16 cellular contexts compared by ENCODE assay signal in genomic region chr21:38645282-38645681, GRCh38.
DNase-seq lines count a peak whose midpoint lies in the region; ATAC-seq, FAIRE-seq and TF ChIP-seq lines count a peak whose summit lies in the region.
"Had no signal": no experiment of that assay in that cellular context is flagged by ENCODE, and none has a peak within 500 bp of the region (broad histone marks: within the 10 kb centered on the region; RNA-seq: fewer than 3 reads in every experiment).

No MANE protein-coding gene starts in this region.

- no peaks in the 10 kb centered on the region for H3K9me2 ChIP-seq in GM23338 (ENCODE audit: insufficient read depth)

- H3K36me3 ChIP-seq in bronchial epithelial cell (ENCODE audit: control insufficient read depth, insufficient read depth, low read length) (no peaks in the 10 kb centered on the region), GM23338 (ENCODE audit: insufficient read depth) (no peaks in the 10 kb centered on the region)

- H3K4me1 Mint-ChIP-seq in GM23338: peaks cover 38% of the 10 kb centered on the region
- H3K4me1 Mint-ChIP-seq: endodermal cell had no signal

- H3K4me3 Mint-ChIP-seq in GM23338: no peak overlapping the region
- H3K4me3 Mint-ChIP-seq: CD4-positive, alpha-beta T cell; endodermal cell; WTC11 had no signal

- H4K20me1 ChIP-seq in GM23338 (replicated peaks; ENCODE audit: insufficient read depth): no peaks in the 10 kb centered on the region

- H3K4me1 ChIP-seq in GM23338 (ENCODE audit: insufficient read depth): peaks cover 20% of the 10 kb centered on the region; the same call in 1 of the 2 replicates

- DNase-seq in Daoy (ENCODE audit: low read depth): peak; percentile 88
- DNase-seq in M059J (ENCODE audit: low read depth): peak; percentile 83
- DNase-seq in bronchial epithelial cell (ENCODE audit: low read depth): peak; percentile 92
- DNase-seq in myocyte (ENCODE audit: low read depth): peak; percentile 63
- no peak for DNase-seq in GM23338 (ENCODE audit: low spot score)
- DNase-seq: aorta; CD4-positive, alpha-beta T cell; endodermal cell; Karpas-422; NCI-H187 treated with DMSO at 0.1 percent for 48 hours; stimulated activated CD4-positive, alpha-beta T cell treated with anti-CD3 and anti-CD28 coated beads, Interleukin-4, amount 100 ng/mL, for 1 hour; stimulated activated naive CD4-positive, alpha-beta T cell treated with Interleukin-2 at 50 U/mL for 16 hours had no signal

- no peaks in the 10 kb centered on the region for H3F3A ChIP-seq in GM23338 (replicated peaks; ENCODE audit: low read depth)

- H3K36me3 Mint-ChIP-seq in GM23338 (ENCODE audit: low read depth): peaks cover 3% of the 10 kb centered on the region; the same call in 2 of the 3 replicates

- H3K4me3 ChIP-seq in bronchial epithelial cell (ENCODE audit: low read depth, low read length) (no peak overlapping the region), GM23338 (no peak overlapping the region)

- H2AFZ ChIP-seq in GM23338: no peak overlapping the region

- H3K27ac Mint-ChIP-seq in GM23338: no peak overlapping the region
- H3K27ac Mint-ChIP-seq: CD4-positive, alpha-beta T cell; endodermal cell; WTC11 had no signal

- no peak for FAIRE-seq in bronchial epithelial cell (lab: Jason Lieb, UNC)

- no peak for ATAC-seq in GM18907 (IDR thresholded peaks at IDR 0.05; ENCODE audit: unreplicated experiment)
- ATAC-seq in GM23338: no peak
- no peak for ATAC-seq in HG03457 (IDR thresholded peaks at IDR 0.05; ENCODE audit: unreplicated experiment)
- no peak for ATAC-seq in GM18858 (IDR thresholded peaks at IDR 0.05; ENCODE audit: unreplicated experiment)
- ATAC-seq: WTC11 had no signal

- no peaks in the 10 kb centered on the region for H3K27me3 ChIP-seq in bronchial epithelial cell (ENCODE audit: control insufficient read depth, insufficient read depth, low read length)
- no peaks in the 10 kb centered on the region for H3K27me3 ChIP-seq in GM23338 (ENCODE audit: insufficient read depth)

- no peak overlapping the region for H3K4me2 ChIP-seq in GM23338

- H3K9me3 Mint-ChIP-seq in GM23338: peaks cover 5% of the 10 kb centered on the region; the same call in 1 of the 3 replicates

- no peak overlapping the region for H3K27ac ChIP-seq in GM23338 (ENCODE audit: low read depth)

- H3K27me3 Mint-ChIP-seq in GM23338 (ENCODE audit: insufficient read depth, low read depth, poor library complexity): peaks cover 6% of the 10 kb centered on the region

- no peaks in the 10 kb centered on the region for H3K79me2 ChIP-seq in GM23338 (replicated peaks; ENCODE audit: insufficient read depth)

- no peak for TF ChIP-seq CTCF in bronchial epithelial cell (IDR thresholded peaks at IDR 0.05; ENCODE audit: insufficient read depth, low read length, severe bottlenecking)
- TF ChIP-seq CTCF in GM23338 (conservative IDR thresholded peaks at IDR 0.05; ENCODE audit: low read depth in 2 of 2): no peak

TF ChIP-seq in GM23338, 12 proteins besides CTCF, POLR2A, EP300 and RAD21:
- TF ChIP-seq EZH2 (IDR thresholded peaks at IDR 0.05; ENCODE audit: low read depth, unreplicated experiment) (no peak), POLR2AphosphoS5 (IDR thresholded peaks at IDR 0.05; ENCODE audit: low read depth) (no peak), STAT1 (IDR thresholded peaks at IDR 0.05; ENCODE audit: unreplicated experiment) (no peak), REST (IDR thresholded peaks at IDR 0.05; ENCODE audit: unreplicated experiment) (no peak), ETS1 (IDR thresholded peaks at IDR 0.05) (no peak), EZH2phosphoT487 (IDR thresholded peaks at IDR 0.05; ENCODE audit: unreplicated experiment) (no peak)
